In the genomic region with DNA sequence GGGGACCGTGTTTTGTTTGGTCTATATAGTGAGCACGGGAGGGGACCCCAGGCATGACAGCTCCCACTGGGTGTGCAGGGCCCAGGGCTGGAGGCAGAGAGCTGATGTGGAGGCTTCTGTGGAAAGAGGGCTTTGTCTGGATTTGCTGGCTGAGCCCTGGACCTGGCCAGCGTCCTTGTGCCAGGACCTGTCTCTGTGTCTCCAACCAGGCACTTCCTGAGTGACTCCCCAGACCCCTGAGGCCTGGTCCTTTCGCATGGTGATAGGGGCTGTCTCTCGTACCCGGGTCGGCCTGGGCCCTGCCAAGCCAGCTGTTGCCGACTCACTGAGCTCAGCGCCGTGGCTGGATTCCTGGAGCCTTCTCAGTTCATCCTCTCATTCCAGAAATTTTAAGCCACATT, we compare ENCODE assay signal across 18 cellular contexts.
DNase-seq lines count a peak whose midpoint lies in the region; ATAC-seq and TF ChIP-seq lines count a peak whose summit lies in the region.
"Had no signal": no experiment of that assay in that cellular context is flagged by ENCODE, and none has a peak within 500 bp of the region (broad histone marks: within the 10 kb centered on the region; RNA-seq: fewer than 3 reads in every experiment).

No MANE protein-coding gene starts in this region.

- H3K9me3 ChIP-seq in MG63 (no peaks in the 10 kb centered on the region), right atrium auricular region (no peaks in the 10 kb centered on the region), sigmoid colon (no peaks in the 10 kb centered on the region)

- ATAC-seq in HG03280 (IDR thresholded peaks at IDR 0.05; ENCODE audit: unreplicated experiment): no peak
- no peak for ATAC-seq in left colon
- ATAC-seq: natural killer cell treated with Interleukin-12 subunit alpha and Interleukin-12 subunit beta and Interleukin-15 and Interleukin-18, amount 100 ng/mL, for 72 hours had no signal

- H3K27ac ChIP-seq in right atrium auricular region: peak overlapping the region in 1 of 2 donors; percentile 17
- H3K27ac ChIP-seq in sigmoid colon: peak overlapping the region in 1 of 4 donors; percentile 92

- 77 to 79% methylated on average over 10 of the region's 10 CpGs for WGBS in sigmoid colon, 2 donors

- no peak for TF ChIP-seq EP300 in sigmoid colon (IDR thresholded peaks at IDR 0.05)

- intact Hi-C loops in sigmoid colon (cut with DNase I): loop anchor here (5.0 kb wide), 1 partner anchor 75 kb away; no protein-coding TSS in a partner anchor
- intact Hi-C loops in left colon (cut with DNase I, micrococcal nuclease): no loop called here

- TF ChIP-seq CTCF in AG10803 (conservative IDR thresholded peaks at IDR 0.05; ENCODE audit: low read length): no peak
- TF ChIP-seq CTCF in right atrium auricular region (IDR thresholded peaks at IDR 0.05): no peak
- TF ChIP-seq CTCF in sigmoid colon (IDR thresholded peaks at IDR 0.05): no peak

- DNase-seq in AG10803 (ENCODE audit: low read depth) (peak; percentile 63), MG63 (peak; percentile 72), right atrium auricular region (ENCODE audit: low spot score) (peak; percentile 60), sigmoid colon (peak; percentile 64), HK-2 (ENCODE audit: unreplicated experiment) (no peak), left colon (no peak)
- no peak for DNase-seq in central memory CD4-positive, alpha-beta T cell
- DNase-seq: activated CD4-positive, alpha-beta T cell treated with anti-CD3 and anti-CD28 coated beads for 4 hours; activated T-cell treated with anti-CD3 and anti-CD28 coated beads for 4 hours; effector memory CD4-positive, alpha-beta T cell; KBM-7; NCI-H1105; SIG-M5; stimulated activated naive CD4-positive, alpha-beta T cell; T-helper 9 cell had no signal

- H3K4me3 ChIP-seq in AG10803 (ENCODE audit: low read length): no peak overlapping the region
- no peak overlapping the region for H3K4me3 ChIP-seq in MG63
- H3K4me3 ChIP-seq in right atrium auricular region: no peak overlapping the region
- H3K4me3 ChIP-seq in sigmoid colon: no peak overlapping the region
- H3K4me3 ChIP-seq: lung had no signal

- H3K36me3 ChIP-seq in MG63 (peaks cover 74% of the 10 kb centered on the region), right atrium auricular region (no peaks in the 10 kb centered on the region), sigmoid colon (no peaks in the 10 kb centered on the region)

- no peak for TF ChIP-seq POLR2A in sigmoid colon (IDR thresholded peaks at IDR 0.05)

- H3K27me3 ChIP-seq in MG63 (no peaks in the 10 kb centered on the region), right atrium auricular region (no peaks in the 10 kb centered on the region), sigmoid colon (no peaks in the 10 kb centered on the region)

- H3K4me1 ChIP-seq in right atrium auricular region (peaks cover 0 to 60% of the 10 kb centered on the region in 2 donors), sigmoid colon (peaks cover 0 to 67% (median 52%) of the 10 kb centered on the region in 4 donors)

Comparison
In these comparisons a context has a peak if more than half of its experiments do, and no peak if none do; other contexts are left out.
1. DNase-seq: peak in AG10803 (single experiment), MG63 (single experiment), right atrium auricular region (single experiment) and sigmoid colon (single experiment); none in HK-2 (single experiment), central memory CD4-positive, alpha-beta T cell (single experiment) and left colon (0 of 2).